ENCODE assay signal across 14 cellular contexts in the genomic region with DNA sequence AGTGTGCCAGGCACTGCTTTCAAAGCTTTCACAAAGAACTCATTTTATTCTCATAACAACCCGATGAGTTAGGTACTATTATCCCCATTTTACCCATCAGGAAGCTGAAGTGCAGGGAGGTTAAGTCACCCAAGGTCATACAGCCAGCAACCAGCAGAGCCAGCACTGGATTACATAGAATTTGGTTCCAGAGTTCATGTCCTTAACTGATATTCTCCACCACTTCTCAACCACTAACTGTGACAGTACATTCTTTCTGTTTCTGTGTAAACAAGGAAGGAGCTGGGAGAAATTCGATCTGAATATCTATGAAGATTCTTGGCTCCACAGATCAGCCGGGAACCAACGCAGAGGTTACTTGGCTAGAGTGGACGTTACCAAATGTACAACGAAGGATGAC.
DNase-seq lines count a peak whose midpoint lies in the region; ATAC-seq, FAIRE-seq and TF ChIP-seq lines count a peak whose summit lies in the region.
"Had no signal": no experiment of that assay in that cellular context is flagged by ENCODE, and none has a peak within 500 bp of the region (broad histone marks: within the 10 kb centered on the region; RNA-seq: fewer than 3 reads in every experiment).

No MANE protein-coding gene starts in this region.

- TF ChIP-seq POLR2A in right lobe of liver (IDR thresholded peaks at IDR 0.05) = no peak

- intact Hi-C loops in right lobe of liver (cut with DNase I) = no loop called here

- no peak for TF ChIP-seq CTCF in astrocyte (IDR thresholded peaks at IDR 0.05; ENCODE audit: insufficient read depth, low read depth, low read length)
- no peak for TF ChIP-seq CTCF in right lobe of liver (IDR thresholded peaks at IDR 0.05)

- peaks cover 11% of the 10 kb centered on the region for H3K4me1 Mint-ChIP-seq in astrocyte (ENCODE audit: low read depth, unreplicated experiment)
- H3K4me1 Mint-ChIP-seq: activated naive CD8-positive, alpha-beta T cell treated with anti-CD3 and anti-CD28 coated beads, Interleukin-2, amount 10 ng/mL, durations not matched to agents 7 days and 5 days had no signal

- ATAC-seq in right lobe of liver = peak; percentile 80 to 92 (median 84)
- ATAC-seq: stimulated activated naive CD8-positive, alpha-beta T cell treated with anti-CD3 and anti-CD28 coated beads, Interleukin-15, amount 100 ng/mL, for 72 hours had no signal

- H4K20me1 ChIP-seq in astrocyte (ENCODE audit: insufficient read depth, low read length) = no peaks in the 10 kb centered on the region

- no peak overlapping the region for H3K4me2 ChIP-seq in astrocyte (ENCODE audit: low read length)

- H3K27me3 ChIP-seq in astrocyte (ENCODE audit: insufficient read depth, low read length) = no peaks in the 10 kb centered on the region
- no peaks in the 10 kb centered on the region for H3K27me3 ChIP-seq in right lobe of liver

- no peaks in the 10 kb centered on the region for H3K36me3 Mint-ChIP-seq in astrocyte (ENCODE audit: low read depth, unreplicated experiment)
- H3K36me3 Mint-ChIP-seq: activated naive CD8-positive, alpha-beta T cell treated with anti-CD3 and anti-CD28 coated beads, Interleukin-2, amount 10 ng/mL, durations not matched to agents 7 days and 5 days had no signal

- H3K9me3 ChIP-seq in astrocyte (ENCODE audit: insufficient read depth, low read depth, low read length) (no peaks in the 10 kb centered on the region), right lobe of liver (no peaks in the 10 kb centered on the region)

- H3K36me3 ChIP-seq in astrocyte (ENCODE audit: insufficient read depth, low read length) (no peaks in the 10 kb centered on the region), right lobe of liver (no peaks in the 10 kb centered on the region)

- no peak for FAIRE-seq in astrocyte (lab: Jason Lieb, UNC)

- H3K27me3 Mint-ChIP-seq in astrocyte (ENCODE audit: low read depth, unreplicated experiment) = no peaks in the 10 kb centered on the region
- H3K27me3 Mint-ChIP-seq: activated naive CD8-positive, alpha-beta T cell treated with anti-CD3 and anti-CD28 coated beads, Interleukin-2, amount 10 ng/mL, durations not matched to agents 7 days and 5 days; naive B cell; stimulated activated naive CD8-positive, alpha-beta T cell treated with anti-CD3 and anti-CD28 coated beads, Interleukin-15, amount 100 ng/mL, for 72 hours had no signal

- DNase-seq in NCI-H2107 treated with DMSO at 0.1 percent for 48 hours (lab: John Stamatoyannopoulos, UW; ENCODE audit: unreplicated experiment) (peak; percentile 9), NCI-H2107 (lab: John Stamatoyannopoulos, UW) (no peak), astrocyte (ENCODE audit: low read depth) (peak; percentile 45), right lobe of liver (no peak), stromal cell of bone marrow (ENCODE audit: low read depth) (peak; percentile 20), NAMALWA (ENCODE audit: low spot score) (no peak), hepatic stellate cell (ENCODE audit: low spot score) (no peak)
- no peak for DNase-seq in NK-92 treated with Interleukin-12 subunit alpha and Interleukin-12 subunit beta, amount 100 ng/mL, for 24 hours (lab: John Stamatoyannopoulos, UW)
- DNase-seq: activated naive CD8-positive, alpha-beta T cell treated with anti-CD3 and anti-CD28 coated beads, Interleukin-2, amount 10 ng/mL, durations not matched to agents 7 days and 5 days; DND-41; stimulated activated naive CD8-positive, alpha-beta T cell treated with anti-CD3 and anti-CD28 coated beads, Interleukin-15, amount 100 ng/mL, for 72 hours; T-helper 9 cell had no signal

- WGBS in right lobe of liver (ENCODE audit: insufficient coverage, low coverage, low lambda C conversion rate, missing lambda C conversion rate) = 24% methylated on average over 6 of the region's 6 CpGs

- H3K79me2 ChIP-seq in astrocyte (ENCODE audit: insufficient read depth, low read length) = no peaks in the 10 kb centered on the region

- H3K4me3 ChIP-seq in astrocyte (ENCODE audit: insufficient read depth, low read depth, low read length) (no peak overlapping the region), right lobe of liver (no peak overlapping the region)

- H3K27ac ChIP-seq in astrocyte (ENCODE audit: low read depth, low read length) (no peak overlapping the region), right lobe of liver (no peak overlapping the region)
- H3K27ac ChIP-seq: HL-60 had no signal

- H3K9ac ChIP-seq in astrocyte (ENCODE audit: low read length) = no peak overlapping the region

- H3K9me3 Mint-ChIP-seq in astrocyte (ENCODE audit: unreplicated experiment) = no peaks in the 10 kb centered on the region
- H3K9me3 Mint-ChIP-seq: activated naive CD8-positive, alpha-beta T cell treated with anti-CD3 and anti-CD28 coated beads, Interleukin-2, amount 10 ng/mL, durations not matched to agents 7 days and 5 days; stimulated activated naive CD8-positive, alpha-beta T cell treated with anti-CD3 and anti-CD28 coated beads, Interleukin-15, amount 100 ng/mL, for 72 hours had no signal

- no peaks in the 10 kb centered on the region for H3K4me1 ChIP-seq in astrocyte (ENCODE audit: insufficient read depth, low read length)
- peaks cover 0 to 10% (median 4%) of the 10 kb centered on the region in 4 donors for H3K4me1 ChIP-seq in right lobe of liver

- no peak overlapping the region for H3K27ac Mint-ChIP-seq in astrocyte (ENCODE audit: unreplicated experiment)
- H3K27ac Mint-ChIP-seq: activated naive CD8-positive, alpha-beta T cell treated with anti-CD3 and anti-CD28 coated beads, Interleukin-2, amount 10 ng/mL, durations not matched to agents 7 days and 5 days; stimulated activated naive CD8-positive, alpha-beta T cell treated with anti-CD3 and anti-CD28 coated beads, Interleukin-15, amount 100 ng/mL, for 72 hours had no signal

- H3K4me3 Mint-ChIP-seq in astrocyte (ENCODE audit: unreplicated experiment) = no peak overlapping the region
- H3K4me3 Mint-ChIP-seq: activated naive CD8-positive, alpha-beta T cell treated with anti-CD3 and anti-CD28 coated beads, Interleukin-2, amount 10 ng/mL, durations not matched to agents 7 days and 5 days; naive B cell; stimulated activated naive CD8-positive, alpha-beta T cell treated with anti-CD3 and anti-CD28 coated beads, Interleukin-15, amount 100 ng/mL, for 72 hours had no signal

- H2AFZ ChIP-seq in astrocyte (ENCODE audit: low read depth, low read length) = no peak overlapping the region

Comparison
In these comparisons a context has a peak if more than half of its experiments do, and no peak if none do; other contexts are left out.
1. DNase-seq: peak in NCI-H2107 treated with DMSO at 0.1 percent for 48 hours (single experiment), astrocyte (single experiment) and stromal cell of bone marrow (single experiment); none in NCI-H2107 (single experiment), right lobe of liver (0 of 3), NAMALWA (single experiment), NK-92 treated with Interleukin-12 subunit alpha and Interleukin-12 subunit beta, amount 100 ng/mL, for 24 hours (single experiment) and hepatic stellate cell (single experiment).